In genomic region chr9:86349271-86349670, GRCh38 we compare ENCODE assay signal across 14 cellular contexts. TPM values are rescaled to one million over a fixed set of nuclear protein-coding genes. Genes with fewer than 3 reads are reported as not detected.
DNase-seq lines count a peak whose midpoint lies in the region; ATAC-seq and TF ChIP-seq lines count a peak whose summit lies in the region.
"Had no signal": no experiment of that assay in that cellular context is flagged by ENCODE, and none has a peak within 500 bp of the region (broad histone marks: within the 10 kb centered on the region; RNA-seq: fewer than 3 reads in every experiment).

No MANE protein-coding gene starts in this region.

- WGBS in IMR-90 (ENCODE audit: extremely low coverage in 2 of 2, insufficient read length in 1 of 2), 2 experiments: no CpG with 5 or more reads among the region's 3 CpGs
- WGBS in neuronal stem cell (ENCODE audit: extremely low coverage in 2 of 2, insufficient read length in 2 of 2, insufficient replicate concordance in 1 of 2), 2 donors: no CpG with 5 or more reads among the region's 3 CpGs

- H3K27me3 Mint-ChIP-seq in naive B cell: no peaks in the 10 kb centered on the region
- H3K27me3 Mint-ChIP-seq: central memory CD8-positive, alpha-beta T cell had no signal

- CTCF ChIA-PET in IMR-90 (lab: Yijun Ruan, JAX): no interaction called here

- no peaks in the 10 kb centered on the region for H3K9me1 ChIP-seq in IMR-90 (ENCODE audit: insufficient read depth, low read length)

- no peak overlapping the region for H3K4ac ChIP-seq in IMR-90 (ENCODE audit: low read depth, low read length)
- no peak overlapping the region for H3K4ac ChIP-seq in neuronal stem cell (ENCODE audit: low read length)

- ATAC-seq in DND-41 (ENCODE audit: insufficient read depth, low read depth) (no peak), IMR-90 (ENCODE audit: low read depth) (no peak), naive B cell (ENCODE audit: low read depth in 2 of 2) (no peak)

- no peak overlapping the region for H2BK20ac ChIP-seq in IMR-90 (ENCODE audit: low read depth, low read length)

- no peaks in the 10 kb centered on the region for H3K9me3 Mint-ChIP-seq in naive B cell
- H3K9me3 Mint-ChIP-seq: central memory CD8-positive, alpha-beta T cell; nephron progenitor cell had no signal

- peaks cover 10 to 15% of the 10 kb centered on the region in 2 donors for H3K36me3 Mint-ChIP-seq in naive B cell

- H3K23ac ChIP-seq in IMR-90 (ENCODE audit: low read depth, low read length): peak overlapping the region; percentile 42; the same call in 1 of the 2 replicates
- no peak overlapping the region for H3K23ac ChIP-seq in neuronal stem cell (ENCODE audit: low read depth, low read length, poor library complexity)

- H3K79me2 ChIP-seq in DND-41 (ENCODE audit: insufficient read depth, low read length): peaks cover 71% of the 10 kb centered on the region

- H3K36me3 ChIP-seq in DND-41 (ENCODE audit: insufficient read depth, low read length) (peaks cover 27% of the 10 kb centered on the region), IMR-90 (ENCODE audit: control insufficient read depth, insufficient read depth, low read length) (peaks cover 13% of the 10 kb centered on the region), neuronal stem cell (replicated peaks in 1 of 2; ENCODE audit: control insufficient read depth in 2 of 2, insufficient read depth in 2 of 2, low read length in 2 of 2) (peaks cover 2 to 62% of the 10 kb centered on the region in 2 donors)

- H3K79me1 ChIP-seq in IMR-90 (ENCODE audit: low read depth in 1 of 2, low read length in 2 of 2) (peaks cover 15 to 43% of the 10 kb centered on the region in 2 experiments), neuronal stem cell (ENCODE audit: low read depth, low read length) (peaks cover 1% of the 10 kb centered on the region)

- H3K9ac ChIP-seq in DND-41 (ENCODE audit: low read depth, low read length) (no peak overlapping the region), IMR-90 (ENCODE audit: low read depth, low read length) (no peak overlapping the region), neuronal stem cell (ENCODE audit: low read depth, low read length, poor library complexity) (no peak overlapping the region)

- H3K27ac Mint-ChIP-seq in naive B cell: peak overlapping the region in 1 of 6 donors; percentile 94
- H3K27ac Mint-ChIP-seq: nephron progenitor cell had no signal

- H3K27ac ChIP-seq in DND-41 (ENCODE audit: low read length) (no peak overlapping the region), IMR-90 (ENCODE audit: insufficient read depth, low read length) (no peak overlapping the region), neuronal stem cell (replicated peaks; ENCODE audit: low read length) (no peak overlapping the region)

- H3K4me3 ChIP-seq in DND-41 (ENCODE audit: low read depth in 1 of 2, low read length in 2 of 2) (no peak overlapping the region), IMR-90 (ENCODE audit: insufficient read depth, low read depth, low read length) (no peak overlapping the region), neuronal stem cell (ENCODE audit: low read length in 2 of 2) (no peak overlapping the region)

- H2AK5ac ChIP-seq in IMR-90 (ENCODE audit: low read depth, low read length) (no peak overlapping the region), neuronal stem cell (ENCODE audit: low read depth, low read length) (no peak overlapping the region)

- H4K91ac ChIP-seq in IMR-90 (ENCODE audit: insufficient read depth, low read depth, low read length) (no peak overlapping the region), neuronal stem cell (ENCODE audit: low read depth, low read length, poor library complexity) (no peak overlapping the region)

- no peak overlapping the region for H2AFZ ChIP-seq in DND-41 (ENCODE audit: low read depth, low read length)
- no peak overlapping the region for H2AFZ ChIP-seq in IMR-90 (replicated peaks; ENCODE audit: low read length, poor library complexity)
- H2AFZ ChIP-seq in neuronal stem cell (ENCODE audit: low read length): no peak overlapping the region

- peak overlapping the region in 6 of 8 donors; percentile 3 to 98 (median 84) for H3K4me3 Mint-ChIP-seq in naive B cell
- H3K4me3 Mint-ChIP-seq: nephron progenitor cell had no signal

- H3K4me2 ChIP-seq in DND-41 (ENCODE audit: insufficient read depth, low read length) (peak overlapping the region; percentile 40; the same call in 1 of the 2 replicates), IMR-90 (ENCODE audit: low read depth, low read length) (no peak overlapping the region), neuronal stem cell (ENCODE audit: insufficient read depth, low read length, poor library complexity, severe bottlenecking) (no peak overlapping the region)

- DNase-seq in DND-41: no peak
- DNase-seq in IMR-90: peak; percentile 30
- peak; percentile 14 for DNase-seq in astrocyte of the hippocampus (ENCODE audit: low read depth, low spot score)
- DNase-seq in naive B cell: no peak
- DNase-seq in SKM-1 (lab: John Stamatoyannopoulos, UW; ENCODE audit: unreplicated experiment): no peak
- no peak for DNase-seq in nucleus accumbens (lab: John Stamatoyannopoulos, UW)
- DNase-seq in neuronal stem cell (ENCODE audit: low spot score): no peak
- DNase-seq: activated CD4-positive, alpha-beta T cell treated with anti-CD3 and anti-CD28 coated beads, Interleukin-2, amount 50 U/mL, for 4 hours; activated naive CD4-positive, alpha-beta T cell treated with anti-CD3 and anti-CD28 coated beads, Interleukin-2, amount 50 U/mL, for 16 hours; left lung; NCI-H2171 treated with DMSO at 0.1 percent for 48 hours; nephron progenitor cell; T-helper 2 cell had no signal

- no peak for TF ChIP-seq RAD21 in IMR-90 (IDR thresholded peaks at IDR 0.05; ENCODE audit: low read length)

- in situ Hi-C loops in IMR-90 (cut with MboI; ENCODE audit: low sequenced_read_pairs): no loop called here

- no peak for TF ChIP-seq POLR2A in IMR-90 (IDR thresholded peaks at IDR 0.05; ENCODE audit: low read depth, low read length)

- peaks cover 39 to 70% (median 44%) of the 10 kb centered on the region in 3 donors for H3K4me1 Mint-ChIP-seq in naive B cell

- H2BK5ac ChIP-seq in IMR-90 (ENCODE audit: low read depth, low read length, poor library complexity, severe bottlenecking) (no peak overlapping the region), neuronal stem cell (ENCODE audit: low read length) (no peak overlapping the region)

- H3K56ac ChIP-seq in IMR-90 (ENCODE audit: extremely low read depth, insufficient read depth, low read length): no peak overlapping the region

- dilution Hi-C loops in IMR-90 (cut with HindIII; ENCODE audit: low sequenced_read_pairs, unreplicated experiment): no loop called here

- H2BK120ac ChIP-seq in IMR-90 (ENCODE audit: low read depth, low read length) (no peak overlapping the region), neuronal stem cell (ENCODE audit: low read depth, low read length) (no peak overlapping the region)

- no peak overlapping the region for H2BK12ac ChIP-seq in neuronal stem cell (ENCODE audit: low read length)

- POLR2A ChIA-PET in IMR-90 (lab: Charles Lee; ENCODE audit: unreplicated experiment): no interaction called here

- no peak overlapping the region for H4K8ac ChIP-seq in IMR-90 (ENCODE audit: low read depth in 2 of 2, low read length in 2 of 2)
- no peak overlapping the region for H4K8ac ChIP-seq in neuronal stem cell (ENCODE audit: low read depth, low read length)

- peaks cover 7% of the 10 kb centered on the region; the same call in 1 of the 2 replicates for H4K20me1 ChIP-seq in DND-41 (ENCODE audit: insufficient read depth, low read length)
- peaks cover 5% of the 10 kb centered on the region; the same call in 1 of the 2 replicates for H4K20me1 ChIP-seq in IMR-90 (ENCODE audit: insufficient read depth, low read length)

- H3K18ac ChIP-seq in IMR-90 (ENCODE audit: low read depth, low read length) (no peak overlapping the region), neuronal stem cell (ENCODE audit: low read length) (no peak overlapping the region)

- BruUV-seq in IMR-90 (replicated peaks; lab: Mats Ljungman, UMichigan): no TSS peak

- intact Hi-C loops in IMR-90 (cut with micrococcal nuclease): no loop called here

- H3K4me1 ChIP-seq in DND-41 (ENCODE audit: insufficient read depth, low read length): peaks cover 47% of the 10 kb centered on the region
- peaks cover 3% of the 10 kb centered on the region; the same call in 1 of the 2 replicates for H3K4me1 ChIP-seq in IMR-90 (ENCODE audit: control insufficient read depth, insufficient read depth, low read length)
- H3K4me1 ChIP-seq in neuronal stem cell (ENCODE audit: control insufficient read depth in 2 of 2, insufficient read depth in 1 of 2, low read depth in 1 of 2, low read length in 2 of 2): no peaks in the 10 kb centered on the region

- no peaks in the 10 kb centered on the region for H3K27me3 ChIP-seq in DND-41 (ENCODE audit: insufficient read depth, low read length, poor library complexity)
- no peaks in the 10 kb centered on the region for H3K27me3 ChIP-seq in IMR-90 (ENCODE audit: control insufficient read depth, insufficient read depth, low read length)
- H3K27me3 ChIP-seq in neuronal stem cell (ENCODE audit: control insufficient read depth in 3 of 3, insufficient read depth in 3 of 3, low read depth in 1 of 3, low read length in 3 of 3): no peaks in the 10 kb centered on the region
- H3K27me3 ChIP-seq: left lung had no signal

- H2BK15ac ChIP-seq in IMR-90 (ENCODE audit: low read depth, low read length) (no peak overlapping the region), neuronal stem cell (ENCODE audit: low read length) (no peak overlapping the region)

- H4K5ac ChIP-seq in IMR-90 (ENCODE audit: low read depth, low read length): no peak overlapping the region

- H3K9me3 ChIP-seq in DND-41 (ENCODE audit: insufficient read depth, low read length, severe bottlenecking) (no peaks in the 10 kb centered on the region), IMR-90 (ENCODE audit: control insufficient read depth, insufficient read depth, low read length) (no peaks in the 10 kb centered on the region), neuronal stem cell (replicated peaks in 1 of 2; ENCODE audit: control insufficient read depth in 2 of 2, insufficient read depth in 1 of 2, low read depth in 1 of 2, low read length in 2 of 2) (no peaks in the 10 kb centered on the region)
- H3K9me3 ChIP-seq: left lung had no signal

- TF ChIP-seq CTCF in DND-41 (IDR thresholded peaks at IDR 0.05; ENCODE audit: borderline replicate concordance, extremely low read depth, low read length, poor library complexity, severe bottlenecking): no peak
- no peak for TF ChIP-seq CTCF in IMR-90 (conservative IDR thresholded peaks at IDR 0.05; ENCODE audit: low read depth, low read length)

- H3K14ac ChIP-seq in IMR-90 (replicated peaks; ENCODE audit: low read depth, low read length) (no peak overlapping the region), neuronal stem cell (ENCODE audit: low read length) (no peak overlapping the region)

- H2AK9ac ChIP-seq in IMR-90 (replicated peaks; ENCODE audit: low read depth, low read length, poor library complexity): no peak overlapping the region

TF ChIP-seq in IMR-90, 13 proteins besides CTCF, POLR2A, EP300 and RAD21 (continues in another document):
- no peak for TF ChIP-seq MXI1 (IDR thresholded peaks at IDR 0.05; ENCODE audit: borderline replicate concordance, low read depth, low read length)

RNA-seq across cellular contexts. Expression of gene TUT7, which starts 4.9 kb away (rescaled TPM):
- 33.3 and 58.3 TPM in 2 replicates for total RNA-seq in IMR-90 (2012; rRNA removed)
- polyA plus RNA-seq in IMR-90 (2012; rRNA removed) (13.3 and 14.4 TPM in 2 replicates), naive B cell (ENCODE audit: low read depth in 6 of 6) (10 to 100 TPM; 16.0 to 33.0 (median 20.4) TPM)
- 1.1 and 3.5 TPM in 2 replicates for polyA plus RNA-seq in IMR-90 (2012; cell fraction: cytosol; rRNA removed)
- 1.2 and 18.6 TPM in 2 replicates for polyA plus RNA-seq in IMR-90 (2012; cell fraction: nucleus; rRNA removed; ENCODE audit: low replicate concordance)
- 10.3 TPM for polyA plus RNA-seq in neuronal stem cell (2013, experiment 1 of 2)
- 10.9 TPM for polyA plus RNA-seq in neuronal stem cell (2013, experiment 2 of 2)

Comparison
In these comparisons a context has a peak if more than half of its experiments do, and no peak if none do; other contexts are left out.
1. DNase-seq: peak in IMR-90 (single experiment) and astrocyte of the hippocampus (single experiment); none in DND-41 (single experiment), naive B cell (single experiment), SKM-1 (single experiment), nucleus accumbens (0 of 56) and neuronal stem cell (single experiment).